Comparison of ENCODE assay signal across 16 cellular contexts in the genomic region with DNA sequence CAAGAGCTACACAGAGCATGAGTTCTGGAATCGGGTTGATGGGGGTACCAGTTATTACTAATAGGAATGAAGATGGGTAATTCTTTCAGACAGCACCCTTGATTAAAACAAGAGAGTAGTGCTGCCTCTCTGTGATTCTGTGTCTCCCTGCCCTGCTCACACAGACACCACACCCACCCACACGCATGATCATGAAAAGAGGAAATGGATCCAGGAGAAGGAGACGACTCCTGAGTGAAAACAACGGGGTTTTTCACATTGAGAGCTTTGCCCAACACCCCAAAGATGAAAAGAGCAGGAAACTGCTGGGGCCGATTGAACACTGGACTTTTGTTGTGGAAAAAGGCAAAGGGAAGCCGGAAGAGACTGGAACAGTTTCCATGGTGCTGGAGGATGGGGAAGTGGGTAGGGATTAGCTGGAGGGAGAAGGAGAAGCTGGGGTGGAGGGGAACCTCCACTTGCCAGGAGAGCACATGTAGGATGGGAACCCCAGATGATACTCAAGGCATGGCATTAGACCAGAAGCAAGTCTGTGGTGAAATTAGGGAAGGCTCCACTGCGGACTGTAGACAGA. TPM values are rescaled to one million over a fixed set of nuclear protein-coding genes. Genes with fewer than 3 reads are reported as not detected.
DNase-seq lines count a peak whose midpoint lies in the region; ATAC-seq and TF ChIP-seq lines count a peak whose summit lies in the region.
"Had no signal": no experiment of that assay in that cellular context is flagged by ENCODE, and none has a peak within 500 bp of the region (broad histone marks: within the 10 kb centered on the region; RNA-seq: fewer than 3 reads in every experiment).

No MANE protein-coding gene starts in this region.

- no peak overlapping the region for H2AFZ ChIP-seq in hepatocyte

- H3K9me3 ChIP-seq in hepatocyte (ENCODE audit: low read depth) (no peaks in the 10 kb centered on the region), upper lobe of left lung (no peaks in the 10 kb centered on the region)
- H3K9me3 ChIP-seq: pancreas, tibial nerve had no signal

- DNase-seq in activated effector memory CD4-positive, alpha-beta T cell treated with anti-CD3 and anti-CD28 coated beads, Interleukin-2, amount 50 U/mL, for 16 hours = peak; percentile 14
- DNase-seq in activated effector memory CD4-positive, alpha-beta T cell treated with Interleukin-2 at 50 U/mL for 16 hours = no peak
- peak; percentile 30 for DNase-seq in RPMI7951 (ENCODE audit: low read depth)
- no peak for DNase-seq in hepatocyte (ENCODE audit: low spot score)
- DNase-seq in upper lobe of left lung = no peak
- DNase-seq: activated CD4-positive, CD25-positive, alpha-beta regulatory T cell treated with anti-CD3 and anti-CD28 coated beads, Interleukin-2, amount 50 U/mL, for 72 hours; NCI-H2171 had no signal

- peaks cover 14% of the 10 kb centered on the region for H3K4me1 ChIP-seq in hepatocyte (ENCODE audit: insufficient read depth)
- H3K4me1 ChIP-seq in upper lobe of left lung = peaks cover 41 to 62% (median 51%) of the 10 kb centered on the region in 4 donors

- H3K36me3 ChIP-seq in hepatocyte (replicated peaks; ENCODE audit: insufficient read depth, low read depth) (no peaks in the 10 kb centered on the region), upper lobe of left lung (no peaks in the 10 kb centered on the region)
- H3K36me3 ChIP-seq: pancreas, tibial nerve had no signal

- H3K27me3 ChIP-seq in hepatocyte (no peaks in the 10 kb centered on the region), upper lobe of left lung (no peaks in the 10 kb centered on the region)
- H3K27me3 ChIP-seq: pancreas, tibial nerve had no signal

- peak in 1 of 2 donors; percentile 7 for ATAC-seq in upper lobe of left lung (ENCODE audit: low FRiP score in 2 of 2)
- ATAC-seq in GM21576 (IDR thresholded peaks at IDR 0.05; ENCODE audit: unreplicated experiment) = no peak
- no peak for ATAC-seq in HG02678 (IDR thresholded peaks at IDR 0.05; ENCODE audit: unreplicated experiment)
- ATAC-seq in GM21737 (IDR thresholded peaks at IDR 0.05; ENCODE audit: unreplicated experiment) = no peak

- no peak for TF ChIP-seq EP300 in upper lobe of left lung (IDR thresholded peaks at IDR 0.05)

- H3K79me2 ChIP-seq in hepatocyte = no peaks in the 10 kb centered on the region

- peak overlapping the region; percentile 1 for H3K27ac ChIP-seq in hepatocyte
- peak overlapping the region in 3 of 4 donors; percentile 18 to 77 (median 71) for H3K27ac ChIP-seq in upper lobe of left lung
- H3K27ac ChIP-seq: pancreas had no signal

- no peaks in the 10 kb centered on the region for H4K20me1 ChIP-seq in hepatocyte (ENCODE audit: insufficient read depth, poor library complexity, severe bottlenecking)

- H3K4me2 ChIP-seq in hepatocyte = no peak overlapping the region

- 88% methylated on average over 7 of the region's 7 CpGs for WGBS in hepatocyte (ENCODE audit: low lambda C conversion rate, missing lambda C conversion rate)
- WGBS in upper lobe of left lung, 2 donors = 44 to 52% methylated on average over 6 to 7 of the region's 7 CpGs

- TF ChIP-seq POLR2A in upper lobe of left lung (IDR thresholded peaks at IDR 0.05) = no peak

- no peak for TF ChIP-seq CTCF in hepatocyte (IDR thresholded peaks at IDR 0.05; ENCODE audit: poor library complexity)
- no peak for TF ChIP-seq CTCF in upper lobe of left lung (IDR thresholded peaks at IDR 0.05)

- no peaks in the 10 kb centered on the region for H3K9me2 ChIP-seq in hepatocyte (replicated peaks; ENCODE audit: insufficient read depth)

- no peak overlapping the region for H3K4me3 ChIP-seq in hepatocyte
- no peak overlapping the region for H3K4me3 ChIP-seq in upper lobe of left lung
- H3K4me3 ChIP-seq: pancreas, tibial nerve had no signal

RNA-seq across cellular contexts. Expression of gene SLC43A3, which starts 5.2 kb away (rescaled TPM):
- 58.4 and 64.5 TPM in 2 replicates for total RNA-seq in RPMI7951 (2014; rRNA removed; shearing (Covaris generic))
- total RNA-seq in hepatocyte = 10.5 and 19.3 TPM in 2 replicates
- 13.5 and 20.7 TPM in 2 replicates for polyA plus RNA-seq in hepatocyte
- 100 to 1,000 TPM in 4 of 6 donors, 10 to 100 TPM in 2; 61.6 to 177 (median 118) TPM for total RNA-seq in upper lobe of left lung

RNA-seq across cellular contexts. Expression of gene RTN4RL2, which starts 28.2 kb away (rescaled TPM):
- 0.72 and 0.88 TPM in 2 replicates for total RNA-seq in RPMI7951 (2014; rRNA removed; shearing (Covaris generic))
- total RNA-seq in hepatocyte = 1.4 and 2.4 TPM in 2 replicates
- 5.8 and 10.6 TPM in 2 replicates for polyA plus RNA-seq in hepatocyte
- total RNA-seq in upper lobe of left lung = 1 to 10 TPM in 5 of 6 donors, not detected in 1; 1.1 to 4.1 (median 2.0) TPM
- total RNA-seq: dermis microvascular lymphatic vessel endothelial cell had no signal

RNA-seq across cellular contexts. Expression of gene PRG2, which starts 41.7 kb away (rescaled TPM):
- total RNA-seq in RPMI7951 (2014; rRNA removed; shearing (Covaris generic)) = not detected in 2 replicates
- not detected in 2 replicates for total RNA-seq in hepatocyte
- not detected in 2 replicates for polyA plus RNA-seq in hepatocyte
- 1 to 10 TPM in 3 of 6 donors, under 1 TPM in 1, not detected in 2; 0.30 to 2.6 (median 1.6) TPM for total RNA-seq in upper lobe of left lung
- total RNA-seq: pancreas had no signal

RNA-seq across cellular contexts. Expression of gene PRG3, which starts 51.2 kb away (rescaled TPM):
- total RNA-seq in RPMI7951 (2014; rRNA removed; shearing (Covaris generic)) = not detected in 2 replicates
- total RNA-seq in hepatocyte (not detected in 2 replicates), upper lobe of left lung (not detected)
- polyA plus RNA-seq in hepatocyte = not detected in 2 replicates
- total RNA-seq: activated T-cell treated with anti-CD3 and anti-CD28 coated beads, Interleukin-2, amount 50 U/mL, for 72 hours; aorta; dermis microvascular lymphatic vessel endothelial cell; M059J; pancreas; tibial nerve had no signal
- polyA plus RNA-seq: aorta, pancreas had no signal

Comparison
In these comparisons a context has a peak if more than half of its experiments do, and no peak if none do; other contexts are left out.
1. DNase-seq: peak in activated effector memory CD4-positive, alpha-beta T cell treated with anti-CD3 and anti-CD28 coated beads, Interleukin-2, amount 50 U/mL, for 16 hours (single experiment) and RPMI7951 (single experiment); none in activated effector memory CD4-positive, alpha-beta T cell treated with Interleukin-2 at 50 U/mL for 16 hours (single experiment), hepatocyte (single experiment) and upper lobe of left lung (0 of 2).